ENCODE assay signal across 1 cellular context in the genomic region with DNA sequence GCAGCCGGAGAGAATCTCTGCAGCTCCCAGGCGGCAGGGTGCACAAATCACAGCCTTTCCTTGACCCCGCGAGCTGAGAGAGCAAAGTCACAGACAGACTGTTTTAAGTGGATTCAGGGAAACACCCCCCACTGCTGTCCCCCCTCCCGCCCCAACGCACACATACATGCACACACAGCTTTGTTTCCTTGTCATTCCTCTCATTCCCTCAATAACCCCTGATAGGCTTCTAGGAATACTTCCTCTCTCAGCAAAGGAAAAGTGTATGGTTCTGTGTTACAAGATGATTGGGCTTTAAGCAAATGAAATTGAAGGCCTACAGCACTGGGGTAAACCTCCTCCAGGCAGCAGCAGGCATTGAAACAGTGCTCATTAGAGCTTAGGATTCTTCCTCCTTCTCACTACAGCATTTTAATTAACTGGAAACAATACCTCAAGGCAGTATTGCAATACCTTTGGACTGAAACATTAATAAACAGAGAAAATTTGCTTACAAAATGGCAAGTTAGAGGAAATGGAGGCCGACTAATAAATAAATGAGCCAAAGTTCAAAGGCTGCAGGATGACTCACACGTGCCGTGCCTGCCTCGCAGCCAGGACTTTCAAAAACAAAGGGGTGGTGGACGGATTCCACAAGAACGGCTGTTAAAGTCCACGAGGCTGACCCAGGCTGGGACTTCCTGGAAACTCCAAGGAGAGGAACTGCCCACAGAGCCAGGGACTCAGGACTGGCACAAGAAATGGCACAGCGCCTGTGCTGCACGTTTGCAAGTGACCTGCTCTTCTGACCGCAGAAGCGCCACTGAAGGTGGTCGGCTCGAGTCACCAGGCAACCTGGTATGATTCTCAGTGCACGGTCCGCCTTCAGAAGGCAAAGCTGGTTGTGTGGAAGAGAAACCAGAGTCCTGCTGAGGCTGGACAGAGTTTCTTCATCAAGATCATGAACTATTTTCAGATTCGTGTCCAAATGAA.
TF ChIP-seq lines count a peak whose summit lies in the region.

No MANE protein-coding gene starts in this region.

TF ChIP-seq in HepG2, 621 proteins besides CTCF, POLR2A, EP300 and RAD21 (continued from another document and continues in another):
- TF ChIP-seq, protein P1, sequence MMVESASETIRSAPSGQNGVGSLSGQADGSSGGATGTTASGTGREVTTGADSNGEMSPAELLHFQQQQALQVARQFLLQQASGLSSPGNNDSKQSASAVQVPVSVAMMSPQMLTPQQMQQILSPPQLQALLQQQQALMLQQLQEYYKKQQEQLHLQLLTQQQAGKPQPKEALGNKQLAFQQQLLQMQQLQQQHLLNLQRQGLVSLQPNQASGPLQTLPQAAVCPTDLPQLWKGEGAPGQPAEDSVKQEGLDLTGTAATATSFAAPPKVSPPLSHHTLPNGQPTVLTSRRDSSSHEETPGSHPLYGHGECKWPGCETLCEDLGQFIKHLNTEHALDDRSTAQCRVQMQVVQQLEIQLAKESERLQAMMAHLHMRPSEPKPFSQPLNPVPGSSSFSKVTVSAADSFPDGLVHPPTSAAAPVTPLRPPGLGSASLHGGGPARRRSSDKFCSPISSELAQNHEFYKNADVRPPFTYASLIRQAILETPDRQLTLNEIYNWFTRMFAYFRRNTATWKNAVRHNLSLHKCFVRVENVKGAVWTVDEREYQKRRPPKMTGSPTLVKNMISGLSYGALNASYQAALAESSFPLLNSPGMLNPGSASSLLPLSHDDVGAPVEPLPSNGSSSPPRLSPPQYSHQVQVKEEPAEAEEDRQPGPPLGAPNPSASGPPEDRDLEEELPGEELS (CRISPR knock-in tag; IDR thresholded peaks at IDR 0.05) = peak; percentile 89
- TF ChIP-seq, protein P2, sequence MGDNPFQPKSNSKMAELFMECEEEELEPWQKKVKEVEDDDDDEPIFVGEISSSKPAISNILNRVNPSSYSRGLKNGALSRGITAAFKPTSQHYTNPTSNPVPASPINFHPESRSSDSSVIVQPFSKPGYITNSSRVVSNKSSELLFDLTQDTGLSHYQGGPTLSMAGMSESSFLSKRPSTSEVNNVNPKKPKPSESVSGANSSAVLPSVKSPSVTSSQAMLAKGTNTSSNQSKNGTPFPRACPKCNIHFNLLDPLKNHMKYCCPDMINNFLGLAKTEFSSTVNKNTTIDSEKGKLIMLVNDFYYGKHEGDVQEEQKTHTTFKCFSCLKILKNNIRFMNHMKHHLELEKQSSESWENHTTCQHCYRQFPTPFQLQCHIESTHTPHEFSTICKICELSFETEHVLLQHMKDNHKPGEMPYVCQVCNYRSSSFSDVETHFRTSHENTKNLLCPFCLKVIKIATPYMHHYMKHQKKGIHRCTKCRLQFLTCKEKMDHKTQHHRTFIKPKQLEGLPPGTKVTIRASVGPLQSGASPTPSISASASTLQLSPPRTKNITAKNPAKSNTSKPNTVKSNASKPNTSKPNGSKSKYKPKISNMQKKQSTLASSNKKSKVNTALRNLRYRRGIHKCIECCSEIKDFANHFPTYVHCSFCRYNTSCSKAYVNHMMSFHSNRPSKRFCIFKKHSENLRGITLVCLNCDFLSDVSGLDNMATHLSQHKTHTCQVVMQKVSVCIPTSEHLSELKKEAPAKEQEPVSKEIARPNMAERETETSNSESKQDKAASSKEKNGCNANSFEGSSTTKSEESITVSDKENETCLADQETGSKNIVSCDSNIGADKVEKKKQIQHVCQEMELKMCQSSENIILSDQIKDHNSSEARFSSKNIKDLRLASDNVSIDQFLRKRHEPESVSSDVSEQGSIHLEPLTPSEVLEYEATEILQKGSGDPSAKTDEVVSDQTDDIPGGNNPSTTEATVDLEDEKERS (CRISPR knock-in tag; IDR thresholded peaks at IDR 0.05) = no peak
- TF ChIP-seq RNF2 (conservative IDR thresholded peaks at IDR 0.05; ENCODE audit: low read depth) = no peak
- TF ChIP-seq ATF7-NPFF (CRISPR knock-in tag; IDR thresholded peaks at IDR 0.05; ENCODE audit: low read depth) = peak; percentile 36; the same call in 1 of the 2 replicates
- TF ChIP-seq FOXP1 (IDR thresholded peaks at IDR 0.05) = no peak
- TF ChIP-seq FOXP1 (CRISPR knock-in tag; IDR thresholded peaks at IDR 0.05) = peak; percentile 80
- TF ChIP-seq CEBPG (CRISPR knock-in tag; IDR thresholded peaks at IDR 0.05) = 0 out of 2 replicates have a peak, but pooled peaks have one; percentile 5
- TF ChIP-seq KDM2A (CRISPR knock-in tag; IDR thresholded peaks at IDR 0.05; ENCODE audit: borderline replicate concordance, low read depth) = peak; percentile 64
- TF ChIP-seq, protein P3, sequence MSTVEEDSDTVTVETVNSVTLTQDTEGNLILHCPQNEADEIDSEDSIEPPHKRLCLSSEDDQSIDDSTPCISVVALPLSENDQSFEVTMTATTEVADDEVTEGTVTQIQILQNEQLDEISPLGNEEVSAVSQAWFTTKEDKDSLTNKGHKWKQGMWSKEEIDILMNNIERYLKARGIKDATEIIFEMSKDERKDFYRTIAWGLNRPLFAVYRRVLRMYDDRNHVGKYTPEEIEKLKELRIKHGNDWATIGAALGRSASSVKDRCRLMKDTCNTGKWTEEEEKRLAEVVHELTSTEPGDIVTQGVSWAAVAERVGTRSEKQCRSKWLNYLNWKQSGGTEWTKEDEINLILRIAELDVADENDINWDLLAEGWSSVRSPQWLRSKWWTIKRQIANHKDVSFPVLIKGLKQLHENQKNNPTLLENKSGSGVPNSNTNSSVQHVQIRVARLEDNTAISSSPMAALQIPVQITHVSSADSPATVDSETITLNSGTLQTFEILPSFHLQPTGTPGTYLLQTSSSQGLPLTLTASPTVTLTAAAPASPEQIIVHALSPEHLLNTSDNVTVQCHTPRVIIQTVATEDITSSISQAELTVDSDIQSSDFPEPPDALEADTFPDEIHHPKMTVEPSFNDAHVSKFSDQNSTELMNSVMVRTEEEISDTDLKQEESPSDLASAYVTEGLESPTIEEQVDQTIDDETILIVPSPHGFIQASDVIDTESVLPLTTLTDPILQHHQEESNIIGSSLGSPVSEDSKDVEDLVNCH (CRISPR knock-in tag; IDR thresholded peaks at IDR 0.05) = 0 out of 2 replicates have a peak, but pooled peaks have one; percentile 58
- TF ChIP-seq KLF11 (CRISPR knock-in tag; IDR thresholded peaks at IDR 0.05) = 0 out of 2 replicates have a peak, but pooled peaks have one; percentile 66
- TF ChIP-seq ZNF766 (CRISPR knock-in tag; IDR thresholded peaks at IDR 0.05; ENCODE audit: borderline replicate concordance) = no peak; the same call in 1 of the 2 replicates
- peak; percentile 63 for TF ChIP-seq SAP130 (CRISPR knock-in tag; IDR thresholded peaks at IDR 0.05; ENCODE audit: low read depth)
- peak; percentile 63; the same call in 1 of the 2 replicates for TF ChIP-seq AHR (CRISPR knock-in tag; IDR thresholded peaks at IDR 0.05)
- no peak; the same call in 1 of the 2 replicates for TF ChIP-seq ZNF747 (CRISPR knock-in tag; IDR thresholded peaks at IDR 0.05; ENCODE audit: borderline replicate concordance)
- 0 out of 2 replicates have a peak, but pooled peaks have one; percentile 59 for TF ChIP-seq NKX3-1 (CRISPR knock-in tag; IDR thresholded peaks at IDR 0.05)
- TF ChIP-seq ESRRA (CRISPR knock-in tag; IDR thresholded peaks at IDR 0.05; ENCODE audit: low read depth) = 0 out of 2 replicates have a peak, but pooled peaks have one; percentile 39
- TF ChIP-seq ZNF703 (CRISPR knock-in tag; IDR thresholded peaks at IDR 0.05; ENCODE audit: borderline replicate concordance) = 0 out of 2 replicates have a peak, but pooled peaks have one; percentile 79
- peak; percentile 38; the same call in 1 of the 2 replicates for TF ChIP-seq POGZ (CRISPR knock-in tag; IDR thresholded peaks at IDR 0.05)
- TF ChIP-seq ZNF644 (CRISPR knock-in tag; IDR thresholded peaks at IDR 0.05; ENCODE audit: low read depth) = peak; percentile 74
- TF ChIP-seq NR3C1 (CRISPR knock-in tag; IDR thresholded peaks at IDR 0.05) = no peak
- 0 out of 2 replicates have a peak, but pooled peaks have one; percentile 71 for TF ChIP-seq NRL (CRISPR knock-in tag; IDR thresholded peaks at IDR 0.05; ENCODE audit: borderline replicate concordance)
- 0 out of 2 replicates have a peak, but pooled peaks have one; percentile 17 for TF ChIP-seq ERF (CRISPR knock-in tag; IDR thresholded peaks at IDR 0.05)
- 0 out of 2 replicates have a peak, but pooled peaks have one; percentile 6 for TF ChIP-seq ARHGAP35 (CRISPR knock-in tag; IDR thresholded peaks at IDR 0.05; ENCODE audit: borderline replicate concordance)
- TF ChIP-seq RFXANK (CRISPR knock-in tag; IDR thresholded peaks at IDR 0.05) = peak; percentile 65; the same call in 1 of the 2 replicates
- TF ChIP-seq ZNF12 (CRISPR knock-in tag; IDR thresholded peaks at IDR 0.05) = peak; percentile 28
- TF ChIP-seq HMG20B (CRISPR knock-in tag; conservative IDR thresholded peaks at IDR 0.05) = peak; percentile 97
- TF ChIP-seq TEAD2 (CRISPR knock-in tag; IDR thresholded peaks at IDR 0.05) = no peak
- TF ChIP-seq, protein P4, sequence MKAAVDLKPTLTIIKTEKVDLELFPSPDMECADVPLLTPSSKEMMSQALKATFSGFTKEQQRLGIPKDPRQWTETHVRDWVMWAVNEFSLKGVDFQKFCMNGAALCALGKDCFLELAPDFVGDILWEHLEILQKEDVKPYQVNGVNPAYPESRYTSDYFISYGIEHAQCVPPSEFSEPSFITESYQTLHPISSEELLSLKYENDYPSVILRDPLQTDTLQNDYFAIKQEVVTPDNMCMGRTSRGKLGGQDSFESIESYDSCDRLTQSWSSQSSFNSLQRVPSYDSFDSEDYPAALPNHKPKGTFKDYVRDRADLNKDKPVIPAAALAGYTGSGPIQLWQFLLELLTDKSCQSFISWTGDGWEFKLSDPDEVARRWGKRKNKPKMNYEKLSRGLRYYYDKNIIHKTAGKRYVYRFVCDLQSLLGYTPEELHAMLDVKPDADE (CRISPR knock-in tag; IDR thresholded peaks at IDR 0.05) = no peak
- TF ChIP-seq ZNF839 (CRISPR knock-in tag; IDR thresholded peaks at IDR 0.05; ENCODE audit: borderline replicate concordance) = no peak
- no peak for TF ChIP-seq NCOA1 (CRISPR knock-in tag; IDR thresholded peaks at IDR 0.05)
- peak; percentile 59; the same call in 1 of the 2 replicates for TF ChIP-seq MBD4 (IDR thresholded peaks at IDR 0.05; ENCODE audit: borderline replicate concordance, low read length)
- no peak for TF ChIP-seq KMT2B (CRISPR knock-in tag; IDR thresholded peaks at IDR 0.05)
- 0 out of 2 replicates have a peak, but pooled peaks have one; percentile 8 for TF ChIP-seq ZSCAN22 (CRISPR knock-in tag; IDR thresholded peaks at IDR 0.05)
- TF ChIP-seq, protein P5, sequence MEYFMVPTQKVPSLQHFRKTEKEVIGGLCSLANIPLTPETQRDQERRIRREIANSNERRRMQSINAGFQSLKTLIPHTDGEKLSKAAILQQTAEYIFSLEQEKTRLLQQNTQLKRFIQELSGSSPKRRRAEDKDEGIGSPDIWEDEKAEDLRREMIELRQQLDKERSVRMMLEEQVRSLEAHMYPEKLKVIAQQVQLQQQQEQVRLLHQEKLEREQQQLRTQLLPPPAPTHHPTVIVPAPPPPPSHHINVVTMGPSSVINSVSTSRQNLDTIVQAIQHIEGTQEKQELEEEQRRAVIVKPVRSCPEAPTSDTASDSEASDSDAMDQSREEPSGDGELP (IDR thresholded peaks at IDR 0.05; ENCODE audit: borderline replicate concordance, low read depth) = peak; percentile 56; the same call in 1 of the 2 replicates
- 0 out of 2 replicates have a peak, but pooled peaks have one; percentile 85 for TF ChIP-seq KAT7 (CRISPR knock-in tag; IDR thresholded peaks at IDR 0.05; ENCODE audit: borderline replicate concordance)
- TF ChIP-seq, protein P6, sequence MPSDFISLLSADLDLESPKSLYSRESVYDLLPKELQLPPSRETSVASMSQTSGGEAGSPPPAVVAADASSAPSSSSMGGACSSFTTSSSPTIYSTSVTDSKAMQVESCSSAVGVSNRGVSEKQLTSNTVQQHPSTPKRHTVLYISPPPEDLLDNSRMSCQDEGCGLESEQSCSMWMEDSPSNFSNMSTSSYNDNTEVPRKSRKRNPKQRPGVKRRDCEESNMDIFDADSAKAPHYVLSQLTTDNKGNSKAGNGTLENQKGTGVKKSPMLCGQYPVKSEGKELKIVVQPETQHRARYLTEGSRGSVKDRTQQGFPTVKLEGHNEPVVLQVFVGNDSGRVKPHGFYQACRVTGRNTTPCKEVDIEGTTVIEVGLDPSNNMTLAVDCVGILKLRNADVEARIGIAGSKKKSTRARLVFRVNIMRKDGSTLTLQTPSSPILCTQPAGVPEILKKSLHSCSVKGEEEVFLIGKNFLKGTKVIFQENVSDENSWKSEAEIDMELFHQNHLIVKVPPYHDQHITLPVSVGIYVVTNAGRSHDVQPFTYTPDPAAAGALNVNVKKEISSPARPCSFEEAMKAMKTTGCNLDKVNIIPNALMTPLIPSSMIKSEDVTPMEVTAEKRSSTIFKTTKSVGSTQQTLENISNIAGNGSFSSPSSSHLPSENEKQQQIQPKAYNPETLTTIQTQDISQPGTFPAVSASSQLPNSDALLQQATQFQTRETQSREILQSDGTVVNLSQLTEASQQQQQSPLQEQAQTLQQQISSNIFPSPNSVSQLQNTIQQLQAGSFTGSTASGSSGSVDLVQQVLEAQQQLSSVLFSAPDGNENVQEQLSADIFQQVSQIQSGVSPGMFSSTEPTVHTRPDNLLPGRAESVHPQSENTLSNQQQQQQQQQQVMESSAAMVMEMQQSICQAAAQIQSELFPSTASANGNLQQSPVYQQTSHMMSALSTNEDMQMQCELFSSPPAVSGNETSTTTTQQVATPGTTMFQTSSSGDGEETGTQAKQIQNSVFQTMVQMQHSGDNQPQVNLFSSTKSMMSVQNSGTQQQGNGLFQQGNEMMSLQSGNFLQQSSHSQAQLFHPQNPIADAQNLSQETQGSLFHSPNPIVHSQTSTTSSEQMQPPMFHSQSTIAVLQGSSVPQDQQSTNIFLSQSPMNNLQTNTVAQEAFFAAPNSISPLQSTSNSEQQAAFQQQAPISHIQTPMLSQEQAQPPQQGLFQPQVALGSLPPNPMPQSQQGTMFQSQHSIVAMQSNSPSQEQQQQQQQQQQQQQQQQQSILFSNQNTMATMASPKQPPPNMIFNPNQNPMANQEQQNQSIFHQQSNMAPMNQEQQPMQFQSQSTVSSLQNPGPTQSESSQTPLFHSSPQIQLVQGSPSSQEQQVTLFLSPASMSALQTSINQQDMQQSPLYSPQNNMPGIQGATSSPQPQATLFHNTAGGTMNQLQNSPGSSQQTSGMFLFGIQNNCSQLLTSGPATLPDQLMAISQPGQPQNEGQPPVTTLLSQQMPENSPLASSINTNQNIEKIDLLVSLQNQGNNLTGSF (CRISPR knock-in tag; IDR thresholded peaks at IDR 0.05) = peak; percentile 92; the same call in 1 of the 2 replicates
- TF ChIP-seq ZNF660 (CRISPR knock-in tag; IDR thresholded peaks at IDR 0.05; ENCODE audit: borderline replicate concordance, low read depth) = no peak
- no peak for TF ChIP-seq SP4 (CRISPR knock-in tag; IDR thresholded peaks at IDR 0.05)
